Comparison of ENCODE assay signal across 20 cellular contexts in genomic region chr10:93235686-93236085, GRCh38.
DNase-seq lines count a peak whose midpoint lies in the region; ATAC-seq and TF ChIP-seq lines count a peak whose summit lies in the region.
"Had no signal": no experiment of that assay in that cellular context is flagged by ENCODE, and none has a peak within 500 bp of the region (broad histone marks: within the 10 kb centered on the region; RNA-seq: fewer than 3 reads in every experiment).

No MANE protein-coding gene starts in this region.

- peak overlapping the region; percentile 7 for H2AK5ac ChIP-seq in trophoblast cell (ENCODE audit: low read length)

- no peak for ATAC-seq in activated naive CD4-positive, alpha-beta T cell treated with anti-CD3 and anti-CD28 coated beads, Interleukin-2, amount 50 U/mL, for 72 hours
- ATAC-seq in GM18870 (IDR thresholded peaks at IDR 0.05; ENCODE audit: unreplicated experiment): no peak

- peak overlapping the region; percentile 85 for H2BK120ac ChIP-seq in trophoblast cell (ENCODE audit: insufficient read depth, low read length, poor library complexity)

- H3K4me1 ChIP-seq in trophoblast cell (ENCODE audit: control insufficient read depth in 1 of 2, insufficient read depth in 2 of 2, low read length in 2 of 2): peaks cover 12 to 17% of the 10 kb centered on the region in 2 experiments
- H3K4me1 ChIP-seq: colonic mucosa had no signal

- H3K4me2 ChIP-seq in trophoblast cell (ENCODE audit: low read length): no peak overlapping the region
- H3K4me2 ChIP-seq: KMS-11 had no signal

- no peak overlapping the region for H3K27ac Mint-ChIP-seq in activated naive CD4-positive, alpha-beta T cell treated with anti-CD3 and anti-CD28 coated beads, Interleukin-2, amount 50 U/mL, for 72 hours
- H3K27ac Mint-ChIP-seq: T-helper 2 cell treated with Interferon-gamma antibody and Interleukin-4, amounts not matched to agents 5 μg/mL and 100 μg/mL, for 36 hours had no signal

- no peak overlapping the region for H3K23ac ChIP-seq in trophoblast cell (ENCODE audit: low read length)

- WGBS in trophoblast cell (ENCODE audit: extremely low coverage, insufficient coverage, insufficient read length): no CpG with 5 or more reads among the region's 3 CpGs

- H4K91ac ChIP-seq in trophoblast cell (ENCODE audit: low read depth, low read length): peak overlapping the region; percentile 56

- no peaks in the 10 kb centered on the region for H3K27me3 ChIP-seq in trophoblast cell (ENCODE audit: insufficient read depth, low read length)
- H3K27me3 ChIP-seq: colonic mucosa, ovary had no signal

- H2AFZ ChIP-seq in trophoblast cell (ENCODE audit: insufficient read depth, low read length, poor library complexity): no peak overlapping the region

- no peaks in the 10 kb centered on the region for H3K9me3 Mint-ChIP-seq in activated naive CD4-positive, alpha-beta T cell treated with anti-CD3 and anti-CD28 coated beads, Interleukin-2, amount 50 U/mL, for 72 hours
- H3K9me3 Mint-ChIP-seq: T-helper 2 cell treated with Interferon-gamma antibody and Interleukin-4, amounts not matched to agents 5 μg/mL and 100 μg/mL, for 36 hours had no signal

- no peak overlapping the region for H3K4ac ChIP-seq in trophoblast cell (ENCODE audit: low read depth, low read length)

- H3K9ac ChIP-seq in trophoblast cell (ENCODE audit: low read length): no peak overlapping the region
- H3K9ac ChIP-seq: KMS-11 had no signal

- DNase-seq in EH (ENCODE audit: low read depth) (peak; percentile 89), LHCN-M2 (ENCODE audit: low read depth) (peak; percentile 98), fibroblast of mammary gland (ENCODE audit: low read depth) (peak; percentile 92), trophoblast cell (peak in 1 of 2 donors; percentile 52), NCI-H187 (lab: John Stamatoyannopoulos, UW) (no peak)
- DNase-seq in activated naive CD4-positive, alpha-beta T cell treated with anti-CD3 and anti-CD28 coated beads, Interleukin-2, amount 50 U/mL, for 72 hours (ENCODE audit: low spot score in 2 of 2): no peak
- no peak for DNase-seq in stimulated activated CD4-positive, alpha-beta T cell treated with anti-CD3 and anti-CD28 coated beads, Interleukin-2, amount 100 ng/mL, for 48 hours
- DNase-seq: activated CD4-positive, alpha-beta T cell treated with anti-CD3 and anti-CD28 coated beads for 48 hours; activated T-cell treated with anti-CD3 and anti-CD28 coated beads, Interleukin-2, amount 50 U/mL, for 1 hour; colonic mucosa; DMS79 treated with DMSO at 0.1 percent for 48 hours; midbrain; NCI-H1694; NCI-H526; ovary; stimulated activated CD4-positive, alpha-beta T cell treated with anti-CD3 and anti-CD28 coated beads, Interleukin-15, amount 100 ng/mL, for 24 hours had no signal

- no peaks in the 10 kb centered on the region for H3K36me3 ChIP-seq in trophoblast cell (ENCODE audit: control insufficient read depth in 1 of 2, insufficient read depth in 2 of 2, low read length in 2 of 2)
- H3K36me3 ChIP-seq: colonic mucosa, ovary had no signal

- H3K4me3 ChIP-seq in fibroblast of mammary gland (ENCODE audit: control insufficient read depth, low read depth, low read length): no peak overlapping the region
- H3K4me3 ChIP-seq in trophoblast cell (ENCODE audit: low read depth, low read length): no peak overlapping the region
- H3K4me3 ChIP-seq: colonic mucosa, ovary had no signal

- no peak overlapping the region for H4K8ac ChIP-seq in trophoblast cell (ENCODE audit: low read depth, low read length)

- H3K79me1 ChIP-seq in trophoblast cell (ENCODE audit: low read length): peaks cover 13% of the 10 kb centered on the region

- H3K18ac ChIP-seq in trophoblast cell (ENCODE audit: low read length): no peak overlapping the region

- H3K79me2 ChIP-seq in trophoblast cell (ENCODE audit: control insufficient read depth, insufficient read depth, low read length, poor library complexity): no peaks in the 10 kb centered on the region

- H4K12ac ChIP-seq in trophoblast cell (ENCODE audit: low read depth, low read length): no peak overlapping the region

- H3K14ac ChIP-seq in trophoblast cell (ENCODE audit: low read length): peak overlapping the region; percentile 28

- H3K27ac ChIP-seq in trophoblast cell (ENCODE audit: low read depth, low read length): no peak overlapping the region
- H3K27ac ChIP-seq: colonic mucosa, KMS-11, ovary, RWPE1 had no signal

- H2BK5ac ChIP-seq in trophoblast cell (ENCODE audit: low read depth, low read length, poor library complexity): no peak overlapping the region

- peak overlapping the region; percentile 2 for H2BK12ac ChIP-seq in trophoblast cell (ENCODE audit: low read length)

- no peaks in the 10 kb centered on the region for H3K9me3 ChIP-seq in trophoblast cell (ENCODE audit: insufficient read depth, low read depth, low read length)
- H3K9me3 ChIP-seq: colonic mucosa, ovary had no signal

- no peaks in the 10 kb centered on the region for H3K36me3 Mint-ChIP-seq in activated naive CD4-positive, alpha-beta T cell treated with anti-CD3 and anti-CD28 coated beads, Interleukin-2, amount 50 U/mL, for 72 hours

- no peak for TF ChIP-seq CTCF in fibroblast of mammary gland (conservative IDR thresholded peaks at IDR 0.05; ENCODE audit: control insufficient read depth, insufficient read depth, low read depth, low read length)

Comparison
In these comparisons a context has a peak if more than half of its experiments do, and no peak if none do; other contexts are left out.
1. DNase-seq: peak in EH (single experiment), LHCN-M2 (single experiment) and fibroblast of mammary gland (single experiment); none in activated naive CD4-positive, alpha-beta T cell treated with anti-CD3 and anti-CD28 coated beads, Interleukin-2, amount 50 U/mL, for 72 hours (0 of 2), stimulated activated CD4-positive, alpha-beta T cell treated with anti-CD3 and anti-CD28 coated beads, Interleukin-2, amount 100 ng/mL, for 48 hours (0 of 2) and NCI-H187 (0 of 2).